Comparison of ENCODE assay signal across 20 cellular contexts in genomic region chr18:44896817-44897216, GRCh38.
A peak's percentile ranks its signal among the peaks of the same experiment; 100 is the strongest.
DNase-seq lines count a peak whose midpoint lies in the region; ATAC-seq and TF ChIP-seq lines count a peak whose summit lies in the region.
"Had no signal": no experiment of that assay in that cellular context is flagged by ENCODE, and none has a peak within 500 bp of the region (broad histone marks: within the 10 kb centered on the region; RNA-seq: fewer than 3 reads in every experiment).

No MANE protein-coding gene starts in this region.

- peak overlapping the region in 1 of 5 donors; percentile 7 for H3K4me3 Mint-ChIP-seq in immature natural killer cell
- H3K4me3 Mint-ChIP-seq: activated B cell treated with CpG ODN at 0.5 μM for 24 hours, endodermal cell had no signal

- H3K27me3 Mint-ChIP-seq in immature natural killer cell (ENCODE audit: low read depth in 3 of 3), result peaks cover 0 to 5% (median 0%) of the 10 kb centered on the region in 3 donors
- H3K27me3 Mint-ChIP-seq: activated B cell treated with CpG ODN at 0.5 μM for 24 hours had no signal

- no peak overlapping the region for H3K4me2 ChIP-seq in smooth muscle cell

- WGBS in smooth muscle cell (ENCODE audit: low lambda C conversion rate), result 94% methylated on average over 6 of the region's 6 CpGs

- no peaks in the 10 kb centered on the region for H3K9me3 Mint-ChIP-seq in immature natural killer cell
- H3K9me3 Mint-ChIP-seq: activated B cell treated with CpG ODN at 0.5 μM for 24 hours had no signal

- peaks cover 8% of the 10 kb centered on the region for H4K20me1 ChIP-seq in smooth muscle cell (ENCODE audit: low read depth)

- no peaks in the 10 kb centered on the region for H3K27me3 ChIP-seq in smooth muscle cell (ENCODE audit: low read depth)
- H3K27me3 ChIP-seq: suprapubic skin had no signal

- peaks cover 34 to 42% of the 10 kb centered on the region in 2 donors for H3K4me1 Mint-ChIP-seq in immature natural killer cell

- no peak overlapping the region for H3K27ac ChIP-seq in smooth muscle cell (ENCODE audit: low read depth)
- H3K27ac ChIP-seq: RWPE1, suprapubic skin had no signal

- H3K9me3 ChIP-seq in smooth muscle cell (replicated peaks; ENCODE audit: low read depth), result peaks cover under 1% of the 10 kb centered on the region
- H3K9me3 ChIP-seq: HAP-1, suprapubic skin had no signal

- TF ChIP-seq CTCF in smooth muscle cell (IDR thresholded peaks at IDR 0.05; ENCODE audit: borderline replicate concordance, insufficient read depth, poor library complexity, severe bottlenecking), result no peak

- H3K79me2 ChIP-seq in smooth muscle cell (ENCODE audit: low read depth), result peaks cover 14% of the 10 kb centered on the region

- H3K9ac ChIP-seq in smooth muscle cell (ENCODE audit: low read depth), result no peak overlapping the region

- intact Hi-C loops in left colon (cut with DNase I, micrococcal nuclease), result loop anchor here in 1 of 2 donors (5.0 kb wide), 1 partner anchor 220 kb away; no protein-coding TSS in a partner anchor
- intact Hi-C loops in Right ventricle myocardium inferior (cut with DNase I), result no loop called here

- H2AFZ ChIP-seq in smooth muscle cell (ENCODE audit: low read depth), result no peak overlapping the region

- H3K36me3 ChIP-seq in smooth muscle cell (ENCODE audit: low read depth), result no peaks in the 10 kb centered on the region
- H3K36me3 ChIP-seq: HAP-1, suprapubic skin had no signal

- DNase-seq in DMS79 (lab: John Stamatoyannopoulos, UW), result peak; percentile 17
- peak; percentile 18 to 63 for DNase-seq in NCI-H1930 (lab: John Stamatoyannopoulos, UW)
- peak; percentile 28 to 67 for DNase-seq in NCI-H524 (lab: John Stamatoyannopoulos, UW)
- no peak for DNase-seq in left colon
- no peak for DNase-seq in smooth muscle cell (lab: John Stamatoyannopoulos, UW; ENCODE audit: unreplicated experiment)
- DNase-seq in iPS-NIHi7 (ENCODE audit: extremely low spot score), result no peak
- DNase-seq in immature natural killer cell, result no peak
- no peak for DNase-seq in Right ventricle myocardium inferior (ENCODE audit: missing footprints)
- DNase-seq: activated B cell treated with CpG ODN at 0.5 μM for 24 hours; amniotic stem cell; cerebellar nuclear complex; endodermal cell; kidney glomerular epithelial cell; MM.1S; stimulated activated CD4-positive, alpha-beta T cell treated with anti-CD3 and anti-CD28 coated beads, Interleukin-2, amount 100 ng/mL, for 24 hours; T-helper 1 cell had no signal

- ATAC-seq in left colon, result peak; percentile 51
- ATAC-seq in Right ventricle myocardium inferior, result no peak

- peaks cover 0 to 1% (median 0%) of the 10 kb centered on the region in 3 donors for H3K36me3 Mint-ChIP-seq in immature natural killer cell

- H3K27ac Mint-ChIP-seq in immature natural killer cell, result no peak overlapping the region
- H3K27ac Mint-ChIP-seq: activated B cell treated with CpG ODN at 0.5 μM for 24 hours; activated T-helper 2 cell treated with anti-CD3 and anti-CD28 coated beads, Interferon-gamma antibody, Interleukin-2, Interleukin-4, amounts not matched to agents 10 μg/mL and 5 μg/mL and 100 μg/mL, durations not matched to agents 14 hours and 24 hours and 36 hours; endodermal cell had no signal

- peaks cover 11% of the 10 kb centered on the region for H3F3A ChIP-seq in smooth muscle cell (ENCODE audit: low read depth)

- H3K4me1 ChIP-seq in smooth muscle cell (ENCODE audit: low read depth), result no peaks in the 10 kb centered on the region

- H3K4me3 ChIP-seq in smooth muscle cell, result no peak overlapping the region
- H3K4me3 ChIP-seq: HAP-1, suprapubic skin had no signal

Comparison
In these comparisons a context has a peak if more than half of its experiments do, and no peak if none do; other contexts are left out.
1. DNase-seq: peak in DMS79 (single experiment), NCI-H1930 (2 of 2) and NCI-H524 (2 of 2); none in left colon (0 of 2), smooth muscle cell (single experiment), iPS-NIHi7 (single experiment), immature natural killer cell (0 of 3) and Right ventricle myocardium inferior (single experiment).